In genomic region chr6:30615958-30616810, GRCh38 we compare ENCODE assay signal across 6 cellular contexts. TPM values are rescaled to one million over a fixed set of nuclear protein-coding genes. Genes with fewer than 3 reads are reported as not detected.
DNase-seq lines count a peak whose midpoint lies in the region; ATAC-seq and TF ChIP-seq lines count a peak whose summit lies in the region.

No MANE protein-coding gene starts in this region.

- H3K4me3 Mint-ChIP-seq in T-helper 17 cell = peak overlapping the region; percentile 89
- peak overlapping the region; percentile 89 for H3K4me3 Mint-ChIP-seq in stimulated activated memory B cell treated with anti-CD40 and anti-IgM and Interleukin-4, amounts not matched to agents 10 μg/mL and 1 μg/mL and 100 μg/mL, for 72 hours

- H3K9me3 ChIP-seq in T-helper 17 cell (ENCODE audit: control insufficient read depth, low read length, poor library complexity, severe bottlenecking) = no peaks in the 10 kb centered on the region

- H3K4me3 ChIP-seq in fibroblast of villous mesenchyme (ENCODE audit: low read depth, low read length) = peak overlapping the region; percentile 98

- TF ChIP-seq CTCF in fibroblast of villous mesenchyme (IDR thresholded peaks at IDR 0.05; ENCODE audit: insufficient read depth, low read depth, low read length) = no peak

- peaks cover 41% of the 10 kb centered on the region for H3K4me1 Mint-ChIP-seq in T-helper 17 cell
- peaks cover 46% of the 10 kb centered on the region for H3K4me1 Mint-ChIP-seq in stimulated activated memory B cell treated with anti-CD40 and anti-IgM and Interleukin-4, amounts not matched to agents 10 μg/mL and 1 μg/mL and 100 μg/mL, for 72 hours

- H3K27me3 Mint-ChIP-seq in T-helper 17 cell = no peaks in the 10 kb centered on the region
- H3K27me3 Mint-ChIP-seq in stimulated activated memory B cell treated with anti-CD40 and anti-IgM and Interleukin-4, amounts not matched to agents 10 μg/mL and 1 μg/mL and 100 μg/mL, for 72 hours = no peaks in the 10 kb centered on the region

- H3K36me3 Mint-ChIP-seq in T-helper 17 cell (ENCODE audit: low read depth) = peaks cover 17% of the 10 kb centered on the region
- H3K36me3 Mint-ChIP-seq in stimulated activated memory B cell treated with anti-CD40 and anti-IgM and Interleukin-4, amounts not matched to agents 10 μg/mL and 1 μg/mL and 100 μg/mL, for 72 hours = peaks cover 53% of the 10 kb centered on the region

- no peak for ATAC-seq in T-helper 17 cell
- no peak for ATAC-seq in stimulated activated memory B cell treated with anti-CD40 and anti-IgM and Interleukin-4, amounts not matched to agents 10 μg/mL and 1 μg/mL and 100 μg/mL, for 72 hours

- DNase-seq in activated gamma-delta T cell treated with Interleukin-2 at 50 U/mL for 16 hours (peak; percentile 39), activated gamma-delta T cell (lab: John Stamatoyannopoulos, UW) (no peak), T-helper 17 cell (peak in 1 of 3 donors; percentile 24), fibroblast of villous mesenchyme (ENCODE audit: low read depth) (peak; percentile 16), dedifferentiated amniotic fluid mesenchymal stem cell (ENCODE audit: extremely low spot score) (no peak)

- H3K27ac Mint-ChIP-seq in T-helper 17 cell = peak overlapping the region; percentile 97
- peak overlapping the region; percentile 97 for H3K27ac Mint-ChIP-seq in stimulated activated memory B cell treated with anti-CD40 and anti-IgM and Interleukin-4, amounts not matched to agents 10 μg/mL and 1 μg/mL and 100 μg/mL, for 72 hours

- no peaks in the 10 kb centered on the region for H3K9me3 Mint-ChIP-seq in stimulated activated memory B cell treated with anti-CD40 and anti-IgM and Interleukin-4, amounts not matched to agents 10 μg/mL and 1 μg/mL and 100 μg/mL, for 72 hours

RNA-seq across cellular contexts. Expression of gene PPP1R10, which starts 0.9 kb away (rescaled TPM):
- total RNA-seq in T-helper 17 cell (100 to 1,000 TPM; 114 to 123 TPM), fibroblast of villous mesenchyme (37.7 and 70.4 TPM in 2 replicates)

RNA-seq across cellular contexts. Expression of gene MRPS18B, which starts 1.5 kb away (rescaled TPM):
- total RNA-seq in T-helper 17 cell (10 to 100 TPM; 16.3 to 23.2 TPM), fibroblast of villous mesenchyme (79.5 and 81.2 TPM in 2 replicates)

RNA-seq across cellular contexts. Expression of gene ATAT1, which starts 10.5 kb away (rescaled TPM):
- total RNA-seq in T-helper 17 cell (1 to 10 TPM; 5.6 to 6.6 TPM), fibroblast of villous mesenchyme (4.2 and 5.2 TPM in 2 replicates)

RNA-seq across cellular contexts. Expression of gene C6orf136, which starts 30.7 kb away (rescaled TPM):
- total RNA-seq in T-helper 17 cell (10 to 100 TPM; 32.6 to 37.0 TPM), fibroblast of villous mesenchyme (4.8 and 9.9 TPM in 2 replicates)

RNA-seq across cellular contexts. Expression of gene ABCF1, which starts 44.9 kb away (rescaled TPM):
- total RNA-seq in T-helper 17 cell (100 to 1,000 TPM in 1 of 2 donors, 10 to 100 TPM in 1; 97.4 to 106 TPM), fibroblast of villous mesenchyme (30.9 and 37.6 TPM in 2 replicates)

Comparison
In these comparisons a context has a peak if more than half of its experiments do, and no peak if none do; other contexts are left out.
1. DNase-seq: peak in activated gamma-delta T cell treated with Interleukin-2 at 50 U/mL for 16 hours (single experiment) and fibroblast of villous mesenchyme (single experiment); none in activated gamma-delta T cell (single experiment) and dedifferentiated amniotic fluid mesenchymal stem cell (single experiment).